In the genomic region with DNA sequence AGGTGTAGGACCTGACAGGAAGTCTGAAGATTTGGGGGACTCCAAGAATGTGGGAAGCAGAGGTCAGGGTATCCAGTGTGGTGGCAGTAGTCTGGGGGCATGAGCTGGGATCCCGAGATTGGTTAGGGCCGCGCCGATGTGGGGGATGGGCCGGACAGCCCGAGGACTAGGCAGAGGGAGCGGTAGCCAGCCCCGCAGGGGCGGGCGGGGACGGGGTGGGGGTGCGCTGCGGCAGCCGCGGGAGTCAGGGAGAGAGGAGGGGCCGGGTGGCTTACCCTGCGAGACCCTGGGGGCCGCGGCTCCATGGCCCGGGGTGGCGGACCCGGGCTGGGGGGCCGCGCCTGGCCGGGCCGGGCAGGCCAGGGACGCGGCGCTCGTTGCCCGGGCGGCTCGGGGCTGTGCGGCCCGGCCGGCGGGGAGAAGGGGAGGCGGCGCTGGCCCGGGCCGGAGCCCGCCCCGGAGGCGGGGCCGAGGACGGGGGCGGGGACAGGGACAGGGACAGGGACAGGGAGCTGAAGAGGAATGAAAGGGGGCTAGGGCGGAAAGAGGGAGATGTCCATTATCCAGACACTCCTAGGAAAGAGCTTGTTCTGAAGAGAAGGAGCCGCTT, we compare ENCODE assay signal across 8 cellular contexts. TPM values are rescaled to one million over a fixed set of nuclear protein-coding genes. Genes with fewer than 3 reads are reported as not detected.
DNase-seq lines count a peak whose midpoint lies in the region; ATAC-seq, FAIRE-seq and TF ChIP-seq lines count a peak whose summit lies in the region.

No MANE protein-coding gene starts in this region.

- POLR2A ChIA-PET in CD8-positive, alpha-beta T cell (lab: Charles Lee): interaction anchor here (1.1 kb wide), 1 partner anchor 54 kb away, joined by 3 read pairs; a partner anchor contains a TSS
- POLR2A ChIA-PET in activated CD8-positive, alpha-beta T cell treated with anti-CD3 and anti-CD28 coated beads, Interleukin-2, amount 10 ng/mL, durations not matched to agents 7 days and 5 days (lab: Charles Lee): interaction anchor here (1.0 to 1.6 kb wide), 4 partner anchors 17 to 98 kb away, joined by 3 to 6 read pairs (median 3); a partner anchor contains a TSS

- no peaks in the 10 kb centered on the region for H3K27me3 ChIP-seq in CD8-positive, alpha-beta T cell (ENCODE audit: insufficient read depth, low read length)
- H3K27me3 ChIP-seq in pancreas: no peaks in the 10 kb centered on the region

- H3K4me3 Mint-ChIP-seq in CD8-positive, alpha-beta T cell: peak overlapping the region; percentile 71
- H3K4me3 Mint-ChIP-seq in activated CD8-positive, alpha-beta T cell treated with anti-CD3 and anti-CD28 coated beads, Interleukin-2, amount 10 ng/mL, durations not matched to agents 7 days and 5 days: peak overlapping the region; percentile 43

- no peak for ATAC-seq in CD8-positive, alpha-beta T cell
- ATAC-seq in activated CD8-positive, alpha-beta T cell treated with anti-CD3 and anti-CD28 coated beads, Interleukin-2, amount 10 ng/mL, durations not matched to agents 7 days and 5 days: peak; percentile 55
- peak; percentile 91 to 93 (median 92) for ATAC-seq in pancreas
- no peak for ATAC-seq in GM18498 (IDR thresholded peaks at IDR 0.05; ENCODE audit: unreplicated experiment)
- no peak for ATAC-seq in HG02763 (IDR thresholded peaks at IDR 0.05; ENCODE audit: unreplicated experiment)

- FAIRE-seq in pancreas (lab: Jason Lieb, UNC): no peak

- no peak for TF ChIP-seq CTCF in CD8-positive, alpha-beta T cell (IDR thresholded peaks at IDR 0.05)
- no peak for TF ChIP-seq CTCF in pancreas (IDR thresholded peaks at IDR 0.05)

- H3K36me3 ChIP-seq in CD8-positive, alpha-beta T cell (ENCODE audit: insufficient read depth, low read length): no peaks in the 10 kb centered on the region
- no peaks in the 10 kb centered on the region for H3K36me3 ChIP-seq in pancreas

- peak in 1 of 7 experiments; percentile 20 for DNase-seq in CD8-positive, alpha-beta T cell
- DNase-seq in HT1080 (ENCODE audit: low read depth): peak; percentile 58
- no peak for DNase-seq in activated CD8-positive, alpha-beta T cell treated with anti-CD3 and anti-CD28 coated beads, Interleukin-2, amount 10 ng/mL, durations not matched to agents 7 days and 5 days
- DNase-seq in head of caudate nucleus: peak in 32 of 42 donors; percentile 44 to 80 (median 64)
- peak; percentile 48 to 87 (median 70) for DNase-seq in pancreas
- DNase-seq in GM19238 (ENCODE audit: insufficient read length, low spot score): no peak

- H3K4me1 Mint-ChIP-seq in CD8-positive, alpha-beta T cell (ENCODE audit: low read depth): peaks cover 8% of the 10 kb centered on the region
- H3K4me1 Mint-ChIP-seq in activated CD8-positive, alpha-beta T cell treated with anti-CD3 and anti-CD28 coated beads, Interleukin-2, amount 10 ng/mL, durations not matched to agents 7 days and 5 days (ENCODE audit: low read depth): peaks cover 12% of the 10 kb centered on the region

- H3K4me3 ChIP-seq in CD8-positive, alpha-beta T cell (ENCODE audit: low read depth, low read length): no peak overlapping the region
- H3K4me3 ChIP-seq in pancreas: peak overlapping the region in 3 of 4 donors; percentile 23 to 51 (median 39)

- H3K27ac ChIP-seq in CD8-positive, alpha-beta T cell (ENCODE audit: low read depth, low read length): no peak overlapping the region
- H3K27ac ChIP-seq in pancreas: peak overlapping the region in 1 of 4 donors; percentile 46

- WGBS in pancreas, 2 donors: 4 to 10% methylated on average over 10 to 48 of the region's 49 CpGs

- no peaks in the 10 kb centered on the region for H3K9me3 Mint-ChIP-seq in CD8-positive, alpha-beta T cell
- no peaks in the 10 kb centered on the region for H3K9me3 Mint-ChIP-seq in activated CD8-positive, alpha-beta T cell treated with anti-CD3 and anti-CD28 coated beads, Interleukin-2, amount 10 ng/mL, durations not matched to agents 7 days and 5 days (ENCODE audit: insufficient read depth)

- no peak overlapping the region for H3K27ac Mint-ChIP-seq in CD8-positive, alpha-beta T cell
- H3K27ac Mint-ChIP-seq in activated CD8-positive, alpha-beta T cell treated with anti-CD3 and anti-CD28 coated beads, Interleukin-2, amount 10 ng/mL, durations not matched to agents 7 days and 5 days: no peak overlapping the region

- H3K9me3 ChIP-seq in CD8-positive, alpha-beta T cell (ENCODE audit: low read length): no peaks in the 10 kb centered on the region
- no peaks in the 10 kb centered on the region for H3K9me3 ChIP-seq in pancreas

- H3K36me3 Mint-ChIP-seq in CD8-positive, alpha-beta T cell: no peaks in the 10 kb centered on the region
- H3K36me3 Mint-ChIP-seq in activated CD8-positive, alpha-beta T cell treated with anti-CD3 and anti-CD28 coated beads, Interleukin-2, amount 10 ng/mL, durations not matched to agents 7 days and 5 days (ENCODE audit: low read depth): no peaks in the 10 kb centered on the region

- intact Hi-C loops in CD8-positive, alpha-beta T cell (cut with DNase I, micrococcal nuclease): loop anchor here (1.0 to 10.0 kb wide), 3 partner anchors 159 to 394 kb away; a partner anchor contains a TSS
- intact Hi-C loops in head of caudate nucleus (cut with DNase I) (no loop called here), pancreas (cut with DNase I) (no loop called here)

- no peaks in the 10 kb centered on the region for H3K4me1 ChIP-seq in CD8-positive, alpha-beta T cell (ENCODE audit: insufficient read depth, low read length)
- no peaks in the 10 kb centered on the region for H3K4me1 ChIP-seq in pancreas

- CTCF ChIA-PET in CD8-positive, alpha-beta T cell (lab: Charles Lee): interaction anchor here (0.6 to 12.2 kb wide), 50 partner anchors 8 to 601 kb away, joined by 3 to 150 read pairs (median 5); a partner anchor contains a TSS
- CTCF ChIA-PET in activated CD8-positive, alpha-beta T cell treated with anti-CD3 and anti-CD28 coated beads, Interleukin-2, amount 10 ng/mL, durations not matched to agents 7 days and 5 days (lab: Charles Lee): interaction anchor here (0.6 to 6.4 kb wide), 61 partner anchors 8 to 614 kb away, joined by 3 to 75 read pairs (median 5); a partner anchor contains a TSS

- no peaks in the 10 kb centered on the region for H3K27me3 Mint-ChIP-seq in CD8-positive, alpha-beta T cell (ENCODE audit: low read depth)
- no peaks in the 10 kb centered on the region for H3K27me3 Mint-ChIP-seq in activated CD8-positive, alpha-beta T cell treated with anti-CD3 and anti-CD28 coated beads, Interleukin-2, amount 10 ng/mL, durations not matched to agents 7 days and 5 days (ENCODE audit: low read depth)

RNA-seq across cellular contexts. Expression of a gene that starts 5.6 kb away (rescaled TPM):
- 1 to 10 TPM; 2.1 TPM for total RNA-seq in CD8-positive, alpha-beta T cell
- total RNA-seq in HT1080 (2014; rRNA removed; shearing (Covaris generic)): 4.0 and 5.4 TPM in 2 replicates
- polyA plus RNA-seq in HT1080 (2015; cell fraction: cytosol; rRNA removed): 15.3 and 17.6 TPM in 2 replicates
- 6.4 and 7.9 TPM in 2 replicates for polyA plus RNA-seq in HT1080 (2015; cell fraction: nucleus; rRNA removed)
- under 1 TPM; 0.55 to 0.74 TPM for total RNA-seq in activated CD8-positive, alpha-beta T cell treated with anti-CD3 and anti-CD28 coated beads, Interleukin-2, amount 10 ng/mL, durations not matched to agents 7 days and 5 days
- total RNA-seq in pancreas: 1 to 10 TPM in 5 of 6 donors, under 1 TPM in 1; 0.59 to 8.2 (median 2.6) TPM
- 1 to 10 TPM; 2.8 to 3.6 TPM for polyA plus RNA-seq in pancreas

RNA-seq across cellular contexts. Expression of a gene that starts 14.6 kb away (rescaled TPM):
- total RNA-seq in CD8-positive, alpha-beta T cell: not detected
- total RNA-seq in HT1080 (2014; rRNA removed; shearing (Covaris generic)): not detected in 2 replicates
- 0.06 and 0.08 TPM in 2 replicates for polyA plus RNA-seq in HT1080 (2015; cell fraction: cytosol; rRNA removed)
- 0.07 and 0.26 TPM in 2 replicates for polyA plus RNA-seq in HT1080 (2015; cell fraction: nucleus; rRNA removed)
- total RNA-seq in activated CD8-positive, alpha-beta T cell treated with anti-CD3 and anti-CD28 coated beads, Interleukin-2, amount 10 ng/mL, durations not matched to agents 7 days and 5 days: under 1 TPM; 0.32 to 0.57 TPM
- total RNA-seq in pancreas: under 1 TPM in 4 of 6 donors, not detected in 2; 0.32 to 0.87 (median 0.63) TPM
- under 1 TPM; 0.09 to 0.27 TPM for polyA plus RNA-seq in pancreas

RNA-seq across cellular contexts. Expression of a gene that starts 40.2 kb away (rescaled TPM):
- 100 to 1,000 TPM; 115 to 125 TPM for total RNA-seq in CD8-positive, alpha-beta T cell
- total RNA-seq in HT1080 (2014; rRNA removed; shearing (Covaris generic)): 150 and 163 TPM in 2 replicates
- 230 and 231 TPM in 2 replicates for polyA plus RNA-seq in HT1080 (2015; cell fraction: cytosol; rRNA removed)
- polyA plus RNA-seq in HT1080 (2015; cell fraction: nucleus; rRNA removed): 490 and 542 TPM in 2 replicates
- 10 to 100 TPM; 65.0 to 69.1 TPM for total RNA-seq in activated CD8-positive, alpha-beta T cell treated with anti-CD3 and anti-CD28 coated beads, Interleukin-2, amount 10 ng/mL, durations not matched to agents 7 days and 5 days
- 10 to 100 TPM in 4 of 6 donors, 1 to 10 TPM in 2; 9.5 to 27.1 (median 15.1) TPM for total RNA-seq in pancreas
- 10 to 100 TPM; 19.0 to 32.2 TPM for polyA plus RNA-seq in pancreas

RNA-seq across cellular contexts. Expression of a gene that starts 54.0 kb away (rescaled TPM):
- 10 to 100 TPM; 24.1 to 25.2 TPM for total RNA-seq in CD8-positive, alpha-beta T cell
- 83.5 and 96.9 TPM in 2 replicates for total RNA-seq in HT1080 (2014; rRNA removed; shearing (Covaris generic))
- polyA plus RNA-seq in HT1080 (2015; cell fraction: cytosol; rRNA removed): 137 and 144 TPM in 2 replicates
- 75.4 and 79.1 TPM in 2 replicates for polyA plus RNA-seq in HT1080 (2015; cell fraction: nucleus; rRNA removed)
- 100 to 1,000 TPM; 105 to 112 TPM for total RNA-seq in activated CD8-positive, alpha-beta T cell treated with anti-CD3 and anti-CD28 coated beads, Interleukin-2, amount 10 ng/mL, durations not matched to agents 7 days and 5 days
- 100 to 1,000 TPM in 5 of 6 donors, 10 to 100 TPM in 1; 76.6 to 115 (median 110) TPM for total RNA-seq in pancreas
- polyA plus RNA-seq in pancreas: 10 to 100 TPM; 44.6 to 86.6 TPM

Comparison
In these comparisons a context has a peak if more than half of its experiments do, and no peak if none do; other contexts are left out.
1. ATAC-seq: peak in activated CD8-positive, alpha-beta T cell treated with anti-CD3 and anti-CD28 coated beads, Interleukin-2, amount 10 ng/mL, durations not matched to agents 7 days and 5 days (single experiment) and pancreas (4 of 4); none in CD8-positive, alpha-beta T cell (single experiment), GM18498 (single experiment) and HG02763 (single experiment).
2. DNase-seq: peak in HT1080 (single experiment), head of caudate nucleus (32 of 42) and pancreas (6 of 6); none in activated CD8-positive, alpha-beta T cell treated with anti-CD3 and anti-CD28 coated beads, Interleukin-2, amount 10 ng/mL, durations not matched to agents 7 days and 5 days (single experiment) and GM19238 (single experiment).
3. intact Hi-C loops: an anchor here in CD8-positive, alpha-beta T cell (1.0 to 10.0 kb wide); none called in head of caudate nucleus and pancreas.